In genomic region chr22:49587987-49588386, GRCh38 we compare ENCODE assay signal across 15 cellular contexts.
A peak's percentile ranks its signal among the peaks of the same experiment; 100 is the strongest.
DNase-seq lines count a peak whose midpoint lies in the region; ATAC-seq, FAIRE-seq and TF ChIP-seq lines count a peak whose summit lies in the region.
"Had no signal": no experiment of that assay in that cellular context is flagged by ENCODE, and none has a peak within 500 bp of the region (broad histone marks: within the 10 kb centered on the region; RNA-seq: fewer than 3 reads in every experiment).

No MANE protein-coding gene starts in this region.

- no peaks in the 10 kb centered on the region for H3K36me3 ChIP-seq in osteoblast (ENCODE audit: insufficient read depth, low read length)
- no peaks in the 10 kb centered on the region for H3K36me3 ChIP-seq in upper lobe of right lung
- no peaks in the 10 kb centered on the region for H3K36me3 ChIP-seq in small intestine (ENCODE audit: control insufficient read depth in 2 of 2, insufficient read depth in 2 of 2, low read length in 2 of 2)

- no peak overlapping the region for H3K4me2 ChIP-seq in osteoblast (ENCODE audit: insufficient read depth, low read length)

- H3K4me1 ChIP-seq in right cardiac atrium (ENCODE audit: control insufficient read depth, insufficient read depth, low read length) (no peaks in the 10 kb centered on the region), osteoblast (ENCODE audit: insufficient read depth, low read length) (no peaks in the 10 kb centered on the region), upper lobe of right lung (peaks cover 7% of the 10 kb centered on the region), small intestine (ENCODE audit: control insufficient read depth in 2 of 2, insufficient read depth in 1 of 2, low read depth in 1 of 2, low read length in 1 of 2) (no peaks in the 10 kb centered on the region)

- H3K9me3 ChIP-seq in right cardiac atrium (ENCODE audit: control insufficient read depth, low read length) (no peaks in the 10 kb centered on the region), osteoblast (ENCODE audit: low read depth, low read length) (no peaks in the 10 kb centered on the region), upper lobe of right lung (no peaks in the 10 kb centered on the region), small intestine (ENCODE audit: control insufficient read depth, low read depth) (no peaks in the 10 kb centered on the region)

- H3K27me3 ChIP-seq in right cardiac atrium (ENCODE audit: control insufficient read depth, insufficient read depth) (no peaks in the 10 kb centered on the region), osteoblast (ENCODE audit: insufficient read depth, low read length) (no peaks in the 10 kb centered on the region), upper lobe of right lung (no peaks in the 10 kb centered on the region), small intestine (ENCODE audit: control insufficient read depth in 2 of 2, insufficient read depth in 2 of 2, low read length in 2 of 2) (no peaks in the 10 kb centered on the region)

- 85% methylated on average over 13 of the region's 13 CpGs for WGBS in right cardiac atrium
- 53 to 78% (median 67%) methylated on average over 13 of the region's 13 CpGs for WGBS in small intestine, 3 donors

- ATAC-seq in right cardiac atrium (no peak), upper lobe of right lung (no peak)
- ATAC-seq: HCT116 had no signal

- H3K27ac ChIP-seq in right cardiac atrium (ENCODE audit: low read length), result no peak overlapping the region
- no peak overlapping the region for H3K27ac ChIP-seq in osteoblast (ENCODE audit: low read depth, low read length)
- H3K27ac ChIP-seq in upper lobe of right lung, result no peak overlapping the region
- no peak overlapping the region for H3K27ac ChIP-seq in small intestine (ENCODE audit: low read depth in 1 of 2, low read length in 1 of 2)
- H3K27ac ChIP-seq: GM23248, HL-60 had no signal

- H3K79me2 ChIP-seq in osteoblast (ENCODE audit: insufficient read depth, low read length), result no peaks in the 10 kb centered on the region

- H3K4me3 ChIP-seq in right cardiac atrium (ENCODE audit: low read length) (no peak overlapping the region), osteoblast (ENCODE audit: insufficient read depth, low read length) (no peak overlapping the region), upper lobe of right lung (no peak overlapping the region), small intestine (ENCODE audit: low read depth in 1 of 2, low read length in 2 of 2) (no peak overlapping the region)
- H3K4me3 ChIP-seq: GM23248 had no signal

- TF ChIP-seq CTCF in osteoblast (IDR thresholded peaks at IDR 0.05; ENCODE audit: extremely low read depth, low read depth, low read length) (no peak), upper lobe of right lung (IDR thresholded peaks at IDR 0.05) (no peak)

- DNase-seq in cardiac septum (ENCODE audit: low spot score) (peak; percentile 59), right cardiac atrium (no peak), islet precursor cell (peak; percentile 33), osteoblast (ENCODE audit: insufficient read length, low spot score, missing footprints) (peak; percentile 44), upper lobe of right lung (peak; percentile 40), small intestine (no peak), NCI-H2171 (lab: John Stamatoyannopoulos, UW) (no peak)
- DNase-seq: C1 segment of cervical spinal cord, Calu3, DMS 273 treated with DMSO at 0.1 percent for 48 hours, GM23248 had no signal

- H4K20me1 ChIP-seq in osteoblast (ENCODE audit: insufficient read depth, low read length), result no peaks in the 10 kb centered on the region

- intact Hi-C loops in cardiac septum (cut with DNase I), result no loop called here
- intact Hi-C loops in right cardiac atrium (cut with DNase I), result no loop called here
- intact Hi-C loops in upper lobe of right lung (cut with DNase I), result no loop called here

- H2AFZ ChIP-seq in osteoblast (ENCODE audit: low read length), result no peak overlapping the region
- H2AFZ ChIP-seq: GM23248 had no signal

- FAIRE-seq in small intestine (lab: Jason Lieb, UNC), result no peak
- FAIRE-seq: A204.1, H54 had no signal

Comparison
In these comparisons a context has a peak if more than half of its experiments do, and no peak if none do; other contexts are left out.
1. DNase-seq: peak in cardiac septum (single experiment), islet precursor cell (single experiment), osteoblast (single experiment) and upper lobe of right lung (single experiment); none in right cardiac atrium (0 of 3), small intestine (single experiment) and NCI-H2171 (single experiment).